Comparison of ENCODE assay signal across 15 cellular contexts in genomic region chr4:107654694-107655093, GRCh38.
DNase-seq lines count a peak whose midpoint lies in the region; ATAC-seq and TF ChIP-seq lines count a peak whose summit lies in the region.
"Had no signal": no experiment of that assay in that cellular context is flagged by ENCODE, and none has a peak within 500 bp of the region (broad histone marks: within the 10 kb centered on the region; RNA-seq: fewer than 3 reads in every experiment).

No MANE protein-coding gene starts in this region.

- no peak overlapping the region for H3K4me3 ChIP-seq in CD8-positive, alpha-beta memory T cell (ENCODE audit: low read length)
- H3K4me3 ChIP-seq: BLaER1, thyroid gland had no signal

- H3K27ac Mint-ChIP-seq in WTC11 (no peak overlapping the region), mesothelial cell of epicardium (peak overlapping the region; percentile 47)
- no peak overlapping the region for H3K27ac Mint-ChIP-seq in activated T-cell treated with anti-CD3 and anti-CD28 coated beads, Interleukin-2, amount 50 U/mL, for 72 hours
- H3K27ac Mint-ChIP-seq in CD8-positive, alpha-beta memory T cell: no peak overlapping the region

- POLR2A ChIA-PET in WTC11 (lab: Charles Lee): interaction anchor here (0.6 kb wide), 1 partner anchor 65 kb away, joined by 4 read pairs; no protein-coding TSS in a partner anchor
- POLR2A ChIA-PET in CD8-positive, alpha-beta memory T cell (lab: Charles Lee): no interaction called here

- H3K36me3 ChIP-seq in CD8-positive, alpha-beta memory T cell (ENCODE audit: insufficient read depth, low read length): no peaks in the 10 kb centered on the region
- H3K36me3 ChIP-seq: thyroid gland had no signal

- H3K36me3 Mint-ChIP-seq in WTC11: peaks cover 20% of the 10 kb centered on the region
- peaks cover 27% of the 10 kb centered on the region for H3K36me3 Mint-ChIP-seq in mesothelial cell of epicardium
- H3K36me3 Mint-ChIP-seq in activated T-cell treated with anti-CD3 and anti-CD28 coated beads, Interleukin-2, amount 50 U/mL, for 72 hours (ENCODE audit: insufficient read depth in 2 of 2): peaks cover 2 to 11% of the 10 kb centered on the region in 2 donors
- H3K36me3 Mint-ChIP-seq in CD8-positive, alpha-beta memory T cell: peaks cover 28 to 66% (median 37%) of the 10 kb centered on the region in 3 donors

- no peak overlapping the region for H3K4me3 Mint-ChIP-seq in WTC11
- no peak overlapping the region for H3K4me3 Mint-ChIP-seq in mesothelial cell of epicardium
- no peak overlapping the region for H3K4me3 Mint-ChIP-seq in activated T-cell treated with anti-CD3 and anti-CD28 coated beads, Interleukin-2, amount 50 U/mL, for 72 hours
- no peak overlapping the region for H3K4me3 Mint-ChIP-seq in CD8-positive, alpha-beta memory T cell

- H3K4me1 ChIP-seq in CD8-positive, alpha-beta memory T cell (ENCODE audit: insufficient read depth, low read length): no peaks in the 10 kb centered on the region
- H3K4me1 ChIP-seq: BLaER1, thyroid gland had no signal

- peaks cover 29% of the 10 kb centered on the region for H3K4me1 Mint-ChIP-seq in WTC11
- peaks cover 7% of the 10 kb centered on the region for H3K4me1 Mint-ChIP-seq in mesothelial cell of epicardium
- peaks cover 7% of the 10 kb centered on the region for H3K4me1 Mint-ChIP-seq in activated T-cell treated with anti-CD3 and anti-CD28 coated beads, Interleukin-2, amount 50 U/mL, for 72 hours (ENCODE audit: low read depth)
- peaks cover 0 to 3% (median 0%) of the 10 kb centered on the region in 3 donors for H3K4me1 Mint-ChIP-seq in CD8-positive, alpha-beta memory T cell

- H3K9me3 ChIP-seq in CD8-positive, alpha-beta memory T cell (ENCODE audit: low read length): no peaks in the 10 kb centered on the region
- H3K9me3 ChIP-seq: thyroid gland had no signal

- CTCF ChIA-PET in WTC11 (lab: Charles Lee): no interaction called here
- CTCF ChIA-PET in CD8-positive, alpha-beta memory T cell (lab: Charles Lee): no interaction called here

- H3K27me3 Mint-ChIP-seq in WTC11 (ENCODE audit: low read depth) (peaks cover 19% of the 10 kb centered on the region), mesothelial cell of epicardium (ENCODE audit: low read depth) (no peaks in the 10 kb centered on the region)
- H3K27me3 Mint-ChIP-seq in activated T-cell treated with anti-CD3 and anti-CD28 coated beads, Interleukin-2, amount 50 U/mL, for 72 hours (ENCODE audit: low read depth): no peaks in the 10 kb centered on the region
- H3K27me3 Mint-ChIP-seq in CD8-positive, alpha-beta memory T cell: no peaks in the 10 kb centered on the region

- TF ChIP-seq CTCF in WTC11 (IDR thresholded peaks at IDR 0.05) (no peak), mesothelial cell of epicardium (IDR thresholded peaks at IDR 0.05; ENCODE audit: unreplicated experiment) (no peak)

- peak; percentile 41; the same call in 1 of the 2 replicates for ATAC-seq in WTC11
- ATAC-seq in activated T-cell treated with anti-CD3 and anti-CD28 coated beads, Interleukin-2, amount 50 U/mL, for 72 hours (replicated peaks in 1 of 2): no peak

- no peaks in the 10 kb centered on the region for H3K9me3 Mint-ChIP-seq in WTC11
- no peaks in the 10 kb centered on the region for H3K9me3 Mint-ChIP-seq in mesothelial cell of epicardium
- no peaks in the 10 kb centered on the region for H3K9me3 Mint-ChIP-seq in activated T-cell treated with anti-CD3 and anti-CD28 coated beads, Interleukin-2, amount 50 U/mL, for 72 hours
- H3K9me3 Mint-ChIP-seq in CD8-positive, alpha-beta memory T cell: no peaks in the 10 kb centered on the region

- H3K27ac ChIP-seq in CD8-positive, alpha-beta memory T cell (ENCODE audit: low read depth, low read length): no peak overlapping the region
- H3K27ac ChIP-seq: BLaER1, thyroid gland had no signal

- no peaks in the 10 kb centered on the region for H3K27me3 ChIP-seq in CD8-positive, alpha-beta memory T cell (ENCODE audit: insufficient read depth, low read length, poor library complexity, severe bottlenecking)
- H3K27me3 ChIP-seq: BLaER1, thyroid gland had no signal

- DNase-seq in DMS153 treated with DMSO at 0.1 percent for 48 hours (lab: John Stamatoyannopoulos, UW; ENCODE audit: unreplicated experiment) (peak; percentile 10), NCI-H146 treated with DMSO at 0.1 percent for 48 hours (lab: John Stamatoyannopoulos, UW; ENCODE audit: unreplicated experiment) (peak; percentile 91), WTC11 (ENCODE audit: low spot score) (peak; percentile 13), mesothelial cell of epicardium (ENCODE audit: low spot score in 2 of 2, unreplicated experiment in 2 of 2) (no peak), AG08395 (ENCODE audit: low spot score) (no peak)
- no peak for DNase-seq in activated T-cell treated with anti-CD3 and anti-CD28 coated beads, Interleukin-2, amount 50 U/mL, for 72 hours
- DNase-seq in CD8-positive, alpha-beta memory T cell: no peak
- DNase-seq in activated effector memory CD4-positive, alpha-beta T cell treated with Interleukin-2 at 50 U/mL for 16 hours: no peak
- DNase-seq: activated naive CD4-positive, alpha-beta T cell; glutamatergic neuron; NCI-H1436; stimulated activated CD4-positive, alpha-beta T cell treated with anti-CD3 and anti-CD28 coated beads, Interleukin-1b, Interleukin-23, amount 100 ng/mL, for 48 hours; stimulated activated CD8-positive, alpha-beta memory T cell treated with anti-CD3 and anti-CD28 coated beads, Interleukin-4, amount 100 ng/mL, for 48 hours; thyroid gland had no signal

TF ChIP-seq in WTC11, 78 proteins besides CTCF, POLR2A, EP300 and RAD21:
- no peak for TF ChIP-seq NFATC4 (CRISPR knock-in tag; IDR thresholded peaks at IDR 0.05)
- no peak for TF ChIP-seq ATF6 (CRISPR knock-in tag; IDR thresholded peaks at IDR 0.05)
- no peak for TF ChIP-seq ZNF416 (CRISPR knock-in tag; IDR thresholded peaks at IDR 0.05)

Comparison
In these comparisons a context has a peak if more than half of its experiments do, and no peak if none do; other contexts are left out.
1. DNase-seq: peak in DMS153 treated with DMSO at 0.1 percent for 48 hours (single experiment), NCI-H146 treated with DMSO at 0.1 percent for 48 hours (single experiment) and WTC11 (single experiment); none in mesothelial cell of epicardium (0 of 2), activated T-cell treated with anti-CD3 and anti-CD28 coated beads, Interleukin-2, amount 50 U/mL, for 72 hours (0 of 2), CD8-positive, alpha-beta memory T cell (0 of 5), activated effector memory CD4-positive, alpha-beta T cell treated with Interleukin-2 at 50 U/mL for 16 hours (single experiment) and AG08395 (single experiment).